In the genomic region with DNA sequence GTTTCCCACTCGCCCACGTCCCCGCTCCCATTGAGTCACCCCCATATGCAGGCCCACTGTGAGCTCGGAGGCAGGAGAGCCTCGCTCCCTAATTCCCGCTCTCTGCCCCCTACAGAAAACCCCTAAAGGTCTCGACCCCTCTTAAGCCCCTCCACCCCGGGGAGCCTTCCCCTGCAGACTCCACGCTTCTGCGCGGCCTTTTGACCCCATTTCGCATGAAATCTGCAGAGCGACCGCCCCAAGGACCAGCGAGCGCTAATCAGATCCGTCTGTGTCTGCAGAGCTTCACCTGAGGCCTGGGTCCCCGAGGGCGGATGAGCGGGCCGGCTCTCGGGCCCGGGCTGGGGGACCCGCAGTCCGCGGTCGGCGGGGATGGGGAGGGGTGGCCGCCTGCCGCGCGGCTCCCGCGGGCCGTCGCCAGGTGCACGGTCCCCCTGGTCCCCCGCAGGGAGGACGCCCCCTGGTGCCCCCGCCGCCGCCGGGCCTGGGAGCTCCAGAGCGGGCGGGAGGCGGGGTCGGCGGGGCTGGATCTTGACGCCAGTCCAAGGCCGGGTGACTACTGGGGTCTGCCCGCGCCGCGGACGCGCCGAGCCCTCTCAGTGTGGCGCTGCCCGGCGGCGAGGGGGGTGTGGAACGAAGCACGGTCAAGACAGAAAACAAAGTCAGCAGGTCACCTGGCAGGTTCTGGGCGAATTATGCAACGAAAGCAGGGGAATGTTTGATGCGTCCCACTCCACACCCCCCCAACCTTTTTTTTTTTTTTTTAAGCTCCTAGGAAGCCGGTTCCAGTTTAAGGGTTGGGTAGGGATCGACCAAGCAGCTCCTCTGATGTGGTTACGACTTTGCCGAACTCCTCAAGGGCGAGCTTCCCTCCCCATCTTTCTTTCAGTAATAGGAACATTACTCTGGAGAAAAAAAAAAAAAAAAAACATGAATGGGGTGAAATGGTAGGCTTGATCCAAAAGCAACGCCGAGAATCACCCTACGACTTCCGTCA, we compare ENCODE assay signal across 11 cellular contexts. TPM values are rescaled to one million over a fixed set of nuclear protein-coding genes. Genes with fewer than 3 reads are reported as not detected.
DNase-seq lines count a peak whose midpoint lies in the region; ATAC-seq and TF ChIP-seq lines count a peak whose summit lies in the region.
"Had no signal": no experiment of that assay in that cellular context is flagged by ENCODE, and none has a peak within 500 bp of the region (broad histone marks: within the 10 kb centered on the region; RNA-seq: fewer than 3 reads in every experiment).

No MANE protein-coding gene starts in this region.

- ATAC-seq in GM23338 = peak; percentile 71
- no peak for ATAC-seq in gastrocnemius medialis
- ATAC-seq in GM18858 (IDR thresholded peaks at IDR 0.05; ENCODE audit: unreplicated experiment) = no peak

- peak overlapping the region; percentile 72 for H3K4me2 ChIP-seq in GM23338

- peaks cover 71% of the 10 kb centered on the region for H3K27me3 Mint-ChIP-seq in GM23338 (ENCODE audit: insufficient read depth, low read depth, poor library complexity)
- H3K27me3 Mint-ChIP-seq in immature natural killer cell (ENCODE audit: low read depth in 3 of 3) = peaks cover 4 to 8% (median 8%) of the 10 kb centered on the region in 3 donors

- H3K36me3 ChIP-seq in GM23338 (ENCODE audit: insufficient read depth) (no peaks in the 10 kb centered on the region), gastrocnemius medialis (no peaks in the 10 kb centered on the region)
- H3K36me3 ChIP-seq: vagina had no signal

- peaks cover 69% of the 10 kb centered on the region for H3K4me1 Mint-ChIP-seq in GM23338
- no peaks in the 10 kb centered on the region for H3K4me1 Mint-ChIP-seq in immature natural killer cell

- H3K9me2 ChIP-seq in GM23338 (ENCODE audit: insufficient read depth) = no peaks in the 10 kb centered on the region

- no peaks in the 10 kb centered on the region; the same call in 1 of the 2 replicates for H4K20me1 ChIP-seq in GM23338 (replicated peaks; ENCODE audit: insufficient read depth)

- no peak overlapping the region for H3K27ac Mint-ChIP-seq in GM23338
- H3K27ac Mint-ChIP-seq in immature natural killer cell = no peak overlapping the region

- peaks cover 70% of the 10 kb centered on the region for H3K4me1 ChIP-seq in GM23338 (ENCODE audit: insufficient read depth)
- H3K4me1 ChIP-seq in gastrocnemius medialis = peaks cover 0 to 6% of the 10 kb centered on the region in 2 donors

- H3K4me3 ChIP-seq in GM23338 (peak overlapping the region; percentile 57), retinal pigment epithelial cell (ENCODE audit: low read length) (peak overlapping the region; percentile 35), gastrocnemius medialis (peak overlapping the region in 2 of 4 donors; percentile 19 to 28)

- H3K79me2 ChIP-seq in GM23338 (replicated peaks; ENCODE audit: insufficient read depth) = no peaks in the 10 kb centered on the region

- peak overlapping the region; percentile 77 for H3K4me3 Mint-ChIP-seq in GM23338
- H3K4me3 Mint-ChIP-seq in immature natural killer cell = no peak overlapping the region

- TF ChIP-seq CTCF in GM23338 (conservative IDR thresholded peaks at IDR 0.05; ENCODE audit: low read depth in 2 of 2) (peak in 1 of 2 experiments; percentile 19; a peak in 1 of 4 replicates), retinal pigment epithelial cell (conservative IDR thresholded peaks at IDR 0.05; ENCODE audit: low read depth, low read length) (no peak), gastrocnemius medialis (IDR thresholded peaks at IDR 0.05 in 4 of 5, conservative IDR thresholded peaks at IDR 0.05 in 1 of 5) (no peak)

- no peaks in the 10 kb centered on the region for H3K9me3 Mint-ChIP-seq in GM23338
- H3K9me3 Mint-ChIP-seq in immature natural killer cell = peaks cover 0 to 13% (median 4%) of the 10 kb centered on the region in 6 donors

- DNase-seq in GM23338 (ENCODE audit: low spot score) (peak; percentile 58), astrocyte of the hippocampus (ENCODE audit: low read depth, low spot score) (peak; percentile 68), islet precursor cell (peak; percentile 84), retinal pigment epithelial cell (ENCODE audit: low read depth) (no peak), EL (no peak), immature natural killer cell (no peak), gastrocnemius medialis (no peak)
- DNase-seq: Caco-2 had no signal

- in situ Hi-C loops in gastrocnemius medialis (cut with MboI; ENCODE audit: low sequenced_read_pairs in 4 of 4) = no loop called here

- no peaks in the 10 kb centered on the region for H3K9me3 ChIP-seq in gastrocnemius medialis
- H3K9me3 ChIP-seq: Caco-2, vagina had no signal

- H3F3A ChIP-seq in GM23338 (replicated peaks; ENCODE audit: low read depth) = no peaks in the 10 kb centered on the region

- H3K36me3 Mint-ChIP-seq in GM23338 (ENCODE audit: low read depth) = peaks cover 3% of the 10 kb centered on the region; the same call in 1 of the 3 replicates
- H3K36me3 Mint-ChIP-seq in immature natural killer cell = no peaks in the 10 kb centered on the region

- no peak for TF ChIP-seq POLR2A in gastrocnemius medialis (IDR thresholded peaks at IDR 0.05)

- H3K27ac ChIP-seq in GM23338 (ENCODE audit: low read depth) (no peak overlapping the region), gastrocnemius medialis (no peak overlapping the region)
- H3K27ac ChIP-seq: vagina had no signal

- peak overlapping the region; percentile 14; the same call in 1 of the 2 replicates for H2AFZ ChIP-seq in GM23338

- intact Hi-C loops in gastrocnemius medialis (cut with DNase I; ENCODE audit: low total_unique reads) = no loop called here

- peaks cover 94% of the 10 kb centered on the region for H3K27me3 ChIP-seq in GM23338 (ENCODE audit: insufficient read depth)
- peaks cover 14 to 38% (median 36%) of the 10 kb centered on the region in 3 donors for H3K27me3 ChIP-seq in gastrocnemius medialis
- H3K27me3 ChIP-seq: vagina had no signal

TF ChIP-seq in GM23338, 12 proteins besides CTCF, POLR2A, EP300 and RAD21:
- TF ChIP-seq ZNF114 (CRISPR knock-in tag; IDR thresholded peaks at IDR 0.05) (no peak), EZH2 (IDR thresholded peaks at IDR 0.05; ENCODE audit: low read depth, unreplicated experiment) (peak; percentile 67)
TF ChIP-seq in GM23338: peak in this region for 1.

RNA-seq across cellular contexts. Expression of gene BMP4, which starts 9.9 kb away (rescaled TPM):
- 3.9 and 5.0 TPM in 2 replicates for total RNA-seq in GM23338 (2014; rRNA removed; shearing (Covaris generic))
- polyA plus RNA-seq in GM23338 (2016; fragmentation: Nextera tagmentation; extraction: Ambion mirVana) = 2.5 and 3.0 TPM in 2 replicates
- not detected for polyA plus RNA-seq in immature natural killer cell
- total RNA-seq in gastrocnemius medialis = 1 to 10 TPM; 2.0 to 9.4 (median 7.6) TPM
- total RNA-seq: NCI-H460 had no signal

Comparison
In these comparisons a context has a peak if more than half of its experiments do, and no peak if none do; other contexts are left out.
1. DNase-seq: peak in GM23338 (single experiment), astrocyte of the hippocampus (single experiment) and islet precursor cell (single experiment); none in retinal pigment epithelial cell (single experiment), EL (single experiment), immature natural killer cell (0 of 3) and gastrocnemius medialis (0 of 2).